11 cellular contexts compared by ENCODE assay signal in genomic region chr17:76544123-76544915, GRCh38. TPM values are rescaled to one million over a fixed set of nuclear protein-coding genes. Genes with fewer than 3 reads are reported as not detected.
DNase-seq lines count a peak whose midpoint lies in the region; ATAC-seq and TF ChIP-seq lines count a peak whose summit lies in the region.
"Had no signal": no experiment of that assay in that cellular context is flagged by ENCODE, and none has a peak within 500 bp of the region (broad histone marks: within the 10 kb centered on the region; RNA-seq: fewer than 3 reads in every experiment).

No MANE protein-coding gene starts in this region.

- H3K18ac ChIP-seq in IMR-90 (ENCODE audit: low read depth, low read length) = no peak overlapping the region

- POLR2A ChIA-PET in IMR-90 (lab: Charles Lee; ENCODE audit: unreplicated experiment) = interaction anchor here (0.5 to 1.1 kb wide), 2 partner anchors 14 to 190 kb away, joined by 3 read pairs; no protein-coding TSS in a partner anchor

- H3K27me3 ChIP-seq in IMR-90 (ENCODE audit: control insufficient read depth, insufficient read depth, low read length) (no peaks in the 10 kb centered on the region), right atrium auricular region (no peaks in the 10 kb centered on the region), transverse colon (peaks cover 17% of the 10 kb centered on the region)
- H3K27me3 ChIP-seq: Peyer's patch had no signal

- no peak overlapping the region for H4K8ac ChIP-seq in IMR-90 (ENCODE audit: low read depth in 2 of 2, low read length in 2 of 2)

- H3K4me2 ChIP-seq in IMR-90 (ENCODE audit: low read depth, low read length) = no peak overlapping the region

- H2BK15ac ChIP-seq in IMR-90 (ENCODE audit: low read depth, low read length) = peak overlapping the region; percentile 56; the same call in 1 of the 3 replicates

- TF ChIP-seq POLR2A in IMR-90 (IDR thresholded peaks at IDR 0.05; ENCODE audit: low read depth, low read length) (no peak), transverse colon (IDR thresholded peaks at IDR 0.05) (no peak)

- in situ Hi-C loops in IMR-90 (cut with MboI; ENCODE audit: low sequenced_read_pairs) (no loop called here), transverse colon (cut with MboI; ENCODE audit: low pct_ligation_motif_present in 1 of 4, low pct_unique_long_range_greater_than_20kb in 1 of 4, low sequenced_read_pairs in 3 of 4) (loop anchor here in 1 of 4 donors (25.0 kb wide), 1 partner anchor 168 kb away; the partner anchor contains the start of gene MXRA7)

- dilution Hi-C loops in IMR-90 (cut with HindIII; ENCODE audit: low sequenced_read_pairs, unreplicated experiment) = no loop called here

- CTCF ChIA-PET in IMR-90 (lab: Yijun Ruan, JAX) = interaction anchor here (2.4 kb wide), 1 partner anchor 21 kb away, joined by 12 read pairs; no protein-coding TSS in a partner anchor

- peak overlapping the region; percentile 61 for H2AK5ac ChIP-seq in IMR-90 (ENCODE audit: low read depth, low read length)

- no peak for TF ChIP-seq CTCF in IMR-90 (conservative IDR thresholded peaks at IDR 0.05; ENCODE audit: low read depth, low read length)
- no peak for TF ChIP-seq CTCF in right atrium auricular region (IDR thresholded peaks at IDR 0.05)
- no peak for TF ChIP-seq CTCF in transverse colon (IDR thresholded peaks at IDR 0.05)

- no peak overlapping the region for H2BK5ac ChIP-seq in IMR-90 (ENCODE audit: low read depth, low read length, poor library complexity, severe bottlenecking)

- no peak overlapping the region for H2AK9ac ChIP-seq in IMR-90 (replicated peaks; ENCODE audit: low read depth, low read length, poor library complexity)

- no peak overlapping the region for H2AFZ ChIP-seq in IMR-90 (replicated peaks; ENCODE audit: low read length, poor library complexity)

- peak overlapping the region; percentile 20; the same call in 1 of the 2 replicates for H4K91ac ChIP-seq in IMR-90 (ENCODE audit: insufficient read depth, low read depth, low read length)

- H4K5ac ChIP-seq in IMR-90 (ENCODE audit: low read depth, low read length) = no peak overlapping the region

- H3K27ac ChIP-seq in IMR-90 (ENCODE audit: insufficient read depth, low read length) = no peak overlapping the region
- peak overlapping the region; percentile 81 to 88 for H3K27ac ChIP-seq in right atrium auricular region
- H3K27ac ChIP-seq in transverse colon = no peak overlapping the region
- H3K27ac ChIP-seq: prostate gland had no signal

- intact Hi-C loops in IMR-90 (cut with micrococcal nuclease) = no loop called here
- intact Hi-C loops in posterior cingulate gyrus (cut with DNase I) = no loop called here
- intact Hi-C loops in transverse colon (cut with DNase I; ENCODE audit: low total_unique reads) = loop anchor here (5.0 kb wide), 1 partner anchor 1667 kb away; no protein-coding TSS in a partner anchor
- intact Hi-C loops in sciatic nerve (cut with DNase I) = no loop called here

- H3K9me3 ChIP-seq in IMR-90 (ENCODE audit: control insufficient read depth, insufficient read depth, low read length) (no peaks in the 10 kb centered on the region), right atrium auricular region (no peaks in the 10 kb centered on the region), transverse colon (no peaks in the 10 kb centered on the region)
- H3K9me3 ChIP-seq: Peyer's patch, prostate gland had no signal

- 80% methylated on average over 4 of the region's 26 CpGs; no CpG with 5 or more reads in 1 of the 2 experiments for WGBS in IMR-90 (ENCODE audit: extremely low coverage in 2 of 2, insufficient read length in 1 of 2), 2 experiments
- WGBS in transverse colon (ENCODE audit: low coverage in 1 of 2), 2 donors = 53% methylated on average over 26 of the region's 26 CpGs; no CpG with 5 or more reads in 1 of the 2 donors

- H4K20me1 ChIP-seq in IMR-90 (ENCODE audit: insufficient read depth, low read length) = peaks cover 6% of the 10 kb centered on the region; the same call in 1 of the 2 replicates

- ATAC-seq in IMR-90 (ENCODE audit: low read depth) (no peak), GM21528 (IDR thresholded peaks at IDR 0.05; ENCODE audit: low FRiP score, unreplicated experiment) (no peak), sciatic nerve (no peak)

- no peak for TF ChIP-seq RAD21 in IMR-90 (IDR thresholded peaks at IDR 0.05; ENCODE audit: low read length)

- no peak overlapping the region for H3K9ac ChIP-seq in IMR-90 (ENCODE audit: low read depth, low read length)

- peak overlapping the region; percentile 24; the same call in 1 of the 2 replicates for H2BK120ac ChIP-seq in IMR-90 (ENCODE audit: low read depth, low read length)

- no peak overlapping the region for H3K23ac ChIP-seq in IMR-90 (ENCODE audit: low read depth, low read length)

- H3K4ac ChIP-seq in IMR-90 (ENCODE audit: low read depth, low read length) = peak overlapping the region; percentile 46

- DNase-seq in IMR-90 = no peak
- peak; percentile 55 for DNase-seq in amniotic epithelial cell (ENCODE audit: low read depth)
- no peak for DNase-seq in right atrium auricular region (ENCODE audit: low spot score)
- peak; percentile 58 to 95 (median 71) for DNase-seq in posterior cingulate gyrus
- DNase-seq in transverse colon = no peak
- DNase-seq in NCI-H1105 treated with DMSO at 0.1 percent for 48 hours (lab: John Stamatoyannopoulos, UW) = no peak
- no peak for DNase-seq in sciatic nerve (ENCODE audit: low spot score)
- DNase-seq: activated CD4-positive, alpha-beta T cell treated with anti-CD3 and anti-CD28 coated beads, Interleukin-2, amount 10 ng/mL, durations not matched to agents 24 days and 14 days had no signal

- H3K4me3 ChIP-seq in IMR-90 (ENCODE audit: insufficient read depth, low read depth, low read length) (no peak overlapping the region), right atrium auricular region (peak overlapping the region in 1 of 2 donors; percentile 11), transverse colon (no peak overlapping the region)
- H3K4me3 ChIP-seq: Peyer's patch, prostate gland had no signal

- TF ChIP-seq EP300 in transverse colon (IDR thresholded peaks at IDR 0.05; ENCODE audit: low read depth) = no peak

- H3K36me3 ChIP-seq in IMR-90 (ENCODE audit: control insufficient read depth, insufficient read depth, low read length) (no peaks in the 10 kb centered on the region), right atrium auricular region (no peaks in the 10 kb centered on the region), transverse colon (no peaks in the 10 kb centered on the region)
- H3K36me3 ChIP-seq: Peyer's patch, prostate gland had no signal

- no peak overlapping the region for H2BK20ac ChIP-seq in IMR-90 (ENCODE audit: low read depth, low read length)

- H3K14ac ChIP-seq in IMR-90 (replicated peaks; ENCODE audit: low read depth, low read length) = no peak overlapping the region

- H3K4me1 ChIP-seq in IMR-90 (ENCODE audit: control insufficient read depth, insufficient read depth, low read length) (peaks cover 22% of the 10 kb centered on the region), right atrium auricular region (peaks cover 0 to 88% of the 10 kb centered on the region in 2 donors), transverse colon (peaks cover 13 to 33% (median 18%) of the 10 kb centered on the region in 4 donors)

- H3K56ac ChIP-seq in IMR-90 (ENCODE audit: extremely low read depth, insufficient read depth, low read length) = no peak overlapping the region

- peaks cover 22% of the 10 kb centered on the region for H3K9me1 ChIP-seq in IMR-90 (ENCODE audit: insufficient read depth, low read length)

- H3K79me1 ChIP-seq in IMR-90 (ENCODE audit: low read depth in 1 of 2, low read length in 2 of 2) = 0 out of 4 replicates have a peak, but pooled peaks cover 0 to 5% of the 10 kb centered on the region in 2 experiments

- no TSS peak for BruUV-seq in IMR-90 (replicated peaks; lab: Mats Ljungman, UMichigan)

TF ChIP-seq in IMR-90, 13 proteins besides CTCF, POLR2A, EP300 and RAD21 (continues in another document):
- TF ChIP-seq SMC3 (IDR thresholded peaks at IDR 0.05; ENCODE audit: low read depth, low read length) = no peak
- no peak for TF ChIP-seq CHD1 (IDR thresholded peaks at IDR 0.05; ENCODE audit: low read depth, low read length)
- TF ChIP-seq MAZ (IDR thresholded peaks at IDR 0.05; ENCODE audit: borderline replicate concordance, low read depth, low read length) = no peak
- no peak for TF ChIP-seq USF2 (IDR thresholded peaks at IDR 0.05; ENCODE audit: low read depth, low read length)

RNA-seq across cellular contexts. Expression of gene PRCD, which starts 4.5 kb away (rescaled TPM):
- under 0.01 TPM in 1 of 2 replicates, not detected in the other for total RNA-seq in IMR-90 (2012; rRNA removed)
- polyA plus RNA-seq in IMR-90 (2012; rRNA removed) = 0.32 TPM in 2 replicates
- polyA plus RNA-seq in IMR-90 (2012; cell fraction: cytosol; rRNA removed) = 0.24 and 0.26 TPM in 2 replicates
- 1.4 and 3.8 TPM in 2 replicates for polyA plus RNA-seq in IMR-90 (2012; cell fraction: nucleus; rRNA removed; ENCODE audit: low replicate concordance)
- total RNA-seq in right atrium auricular region = 1 to 10 TPM; 2.1 to 3.5 TPM
- total RNA-seq in transverse colon = 1 to 10 TPM in 1 of 4 donors, under 1 TPM in 1, not detected in 2; 0.64 to 6.8 TPM
- 9.8 TPM for total RNA-seq in sciatic nerve
- total RNA-seq: activated CD4-positive, alpha-beta T cell treated with anti-CD3 and anti-CD28 coated beads, Interleukin-2, amount 10 ng/mL, durations not matched to agents 24 days and 14 days had no signal

RNA-seq across cellular contexts. Expression of gene CYGB, which starts 6.8 kb away (rescaled TPM):
- total RNA-seq in IMR-90 (2012; rRNA removed) = 1.3 and 1.7 TPM in 2 replicates
- 2.9 and 3.5 TPM in 2 replicates for polyA plus RNA-seq in IMR-90 (2012; rRNA removed)
- 3.6 and 4.3 TPM in 2 replicates for polyA plus RNA-seq in IMR-90 (2012; cell fraction: cytosol; rRNA removed)
- polyA plus RNA-seq in IMR-90 (2012; cell fraction: nucleus; rRNA removed; ENCODE audit: low replicate concordance) = 1.2 and 1.9 TPM in 2 replicates
- 10 to 100 TPM; 23.0 to 48.7 TPM for total RNA-seq in right atrium auricular region
- total RNA-seq in transverse colon = 10 to 100 TPM in 2 of 4 donors, 1 to 10 TPM in 2; 7.5 to 20.1 (median 11.3) TPM
- 57.7 TPM for total RNA-seq in sciatic nerve
- total RNA-seq: activated CD4-positive, alpha-beta T cell treated with anti-CD3 and anti-CD28 coated beads, Interleukin-2, amount 10 ng/mL, durations not matched to agents 24 days and 14 days had no signal

RNA-seq across cellular contexts. Expression of gene ST6GALNAC2, which starts 41.3 kb away (rescaled TPM):
- total RNA-seq in IMR-90 (2012; rRNA removed) (not detected in 2 replicates), right atrium auricular region (1 to 10 TPM; 4.5 to 6.4 TPM), transverse colon (1 to 10 TPM in 3 of 4 donors, not detected in 1; 1.4 to 4.4 (median 1.6) TPM), sciatic nerve (104 TPM)
- polyA plus RNA-seq in IMR-90 (2012; rRNA removed) = 0.10 TPM in 1 of 2 replicates, not detected in the other
- 0.06 and 0.18 TPM in 2 replicates for polyA plus RNA-seq in IMR-90 (2012; cell fraction: cytosol; rRNA removed)
- 0.03 and 0.25 TPM in 2 replicates for polyA plus RNA-seq in IMR-90 (2012; cell fraction: nucleus; rRNA removed; ENCODE audit: low replicate concordance)
- total RNA-seq: activated CD4-positive, alpha-beta T cell treated with anti-CD3 and anti-CD28 coated beads, Interleukin-2, amount 10 ng/mL, durations not matched to agents 24 days and 14 days had no signal

RNA-seq across cellular contexts. Expression of gene RHBDF2, which starts 43.1 kb away (rescaled TPM):
- 1.3 and 1.4 TPM in 2 replicates for total RNA-seq in IMR-90 (2012; rRNA removed)
- 8.3 and 10.0 TPM in 2 replicates for polyA plus RNA-seq in IMR-90 (2012; rRNA removed)
- polyA plus RNA-seq in IMR-90 (2012; cell fraction: cytosol; rRNA removed) = 6.7 and 10.1 TPM in 2 replicates
- 29.5 and 54.3 TPM in 2 replicates for polyA plus RNA-seq in IMR-90 (2012; cell fraction: nucleus; rRNA removed; ENCODE audit: low replicate concordance)
- 10 to 100 TPM; 13.6 to 14.8 TPM for total RNA-seq in right atrium auricular region
- total RNA-seq in transverse colon = 10 to 100 TPM; 11.3 to 47.4 (median 23.2) TPM
- 37.9 TPM for total RNA-seq in sciatic nerve

Comparison
In these comparisons a context has a peak if more than half of its experiments do, and no peak if none do; other contexts are left out.
1. DNase-seq: peak in amniotic epithelial cell (single experiment) and posterior cingulate gyrus (10 of 10); none in IMR-90 (single experiment), right atrium auricular region (single experiment), transverse colon (single experiment), NCI-H1105 treated with DMSO at 0.1 percent for 48 hours (single experiment) and sciatic nerve (single experiment).
2. H3K27ac ChIP-seq: peak in right atrium auricular region (2 of 2); none in IMR-90 (single experiment) and transverse colon (0 of 4).
3. RNA of gene ST6GALNAC2, which starts 41.3 kb away (total RNA-seq): 104 TPM in sciatic nerve (single experiment); 4.5 to 6.4 TPM in right atrium auricular region, 1.4 to 4.4 TPM in transverse colon and not detected in IMR-90; every median in the first group is over 10 times any median in the second.